ENCODE assay signal across 16 cellular contexts in genomic region chr3:79139395-79140060, GRCh38.
A peak's percentile ranks its signal among the peaks of the same experiment; 100 is the strongest.
DNase-seq lines count a peak whose midpoint lies in the region; ATAC-seq and TF ChIP-seq lines count a peak whose summit lies in the region.
"Had no signal": no experiment of that assay in that cellular context is flagged by ENCODE, and none has a peak within 500 bp of the region (broad histone marks: within the 10 kb centered on the region; RNA-seq: fewer than 3 reads in every experiment).

No MANE protein-coding gene starts in this region.

- DNase-seq in NCI-H510A treated with DMSO at 0.1 percent for 48 hours (lab: John Stamatoyannopoulos, UW): peak; percentile 43
- DNase-seq in NCI-H510A (lab: John Stamatoyannopoulos, UW): no peak
- peak; percentile 89 for DNase-seq in NCI-H69 (lab: John Stamatoyannopoulos, UW)
- DNase-seq in fibroblast of mammary gland (ENCODE audit: low read depth): peak; percentile 35
- DNase-seq in KG1 (lab: John Stamatoyannopoulos, UW): no peak
- DNase-seq: cerebellar nuclear complex; COR-L47; erythroblast; left ventricle myocardium inferior; RPMI8226; stimulated activated CD4-positive, alpha-beta T cell treated with anti-CD3 and anti-CD28 coated beads, Interleukin-2, amount 100 ng/mL, for 48 hours; T-helper 2 cell had no signal

- no peaks in the 10 kb centered on the region for H3K36me3 Mint-ChIP-seq in activated T-helper 17 cell treated with anti-CD3 and anti-CD28 coated beads, Interleukin-2, amount 50 U/mL, for 72 hours (ENCODE audit: low read depth)
- H3K36me3 Mint-ChIP-seq: activated naive CD8-positive, alpha-beta T cell had no signal

- H3K27me3 Mint-ChIP-seq in activated T-helper 17 cell treated with anti-CD3 and anti-CD28 coated beads, Interleukin-2, amount 50 U/mL, for 72 hours: no peaks in the 10 kb centered on the region
- H3K27me3 Mint-ChIP-seq: activated naive CD8-positive, alpha-beta T cell had no signal

- no peak overlapping the region for H3K27ac Mint-ChIP-seq in activated T-helper 17 cell treated with anti-CD3 and anti-CD28 coated beads, Interleukin-2, amount 50 U/mL, for 72 hours
- H3K27ac Mint-ChIP-seq: activated naive CD8-positive, alpha-beta T cell had no signal

- TF ChIP-seq CTCF in fibroblast of mammary gland (conservative IDR thresholded peaks at IDR 0.05; ENCODE audit: control insufficient read depth, insufficient read depth, low read depth, low read length): no peak

- H3K4me1 Mint-ChIP-seq in activated T-helper 17 cell treated with anti-CD3 and anti-CD28 coated beads, Interleukin-2, amount 50 U/mL, for 72 hours: no peaks in the 10 kb centered on the region

- peaks cover 10% of the 10 kb centered on the region for H3K9me3 Mint-ChIP-seq in activated T-helper 17 cell treated with anti-CD3 and anti-CD28 coated beads, Interleukin-2, amount 50 U/mL, for 72 hours

- H3K4me3 Mint-ChIP-seq in activated T-helper 17 cell treated with anti-CD3 and anti-CD28 coated beads, Interleukin-2, amount 50 U/mL, for 72 hours: no peak overlapping the region
- H3K4me3 Mint-ChIP-seq: activated naive CD8-positive, alpha-beta T cell had no signal

- ATAC-seq in HG03439 (IDR thresholded peaks at IDR 0.05; ENCODE audit: unreplicated experiment) (no peak), GM21367 (IDR thresholded peaks at IDR 0.05; ENCODE audit: unreplicated experiment) (no peak)
- no peak for ATAC-seq in activated T-helper 17 cell treated with anti-CD3 and anti-CD28 coated beads, Interleukin-2, amount 50 U/mL, for 72 hours (replicated peaks)

- no peak overlapping the region for H3K4me3 ChIP-seq in fibroblast of mammary gland (ENCODE audit: control insufficient read depth, low read depth, low read length)
- H3K4me3 ChIP-seq: left ventricle myocardium inferior had no signal

Comparison
In these comparisons a context has a peak if more than half of its experiments do, and no peak if none do; other contexts are left out.
1. DNase-seq: peak in NCI-H510A treated with DMSO at 0.1 percent for 48 hours (single experiment), NCI-H69 (single experiment) and fibroblast of mammary gland (single experiment); none in NCI-H510A (single experiment) and KG1 (single experiment).